Comparison of ENCODE assay signal across 27 cellular contexts in genomic region chr9:22382331-22382730, GRCh38.
"Had no signal": no experiment of that assay in that cellular context is flagged by ENCODE, and none has a peak within 500 bp of the region (broad histone marks: within the 10 kb centered on the region; RNA-seq: fewer than 3 reads in every experiment).

No MANE protein-coding gene starts in this region.

- H3K4me1 Mint-ChIP-seq: activated B cell treated with CpG ODN at 0.5 μM for 24 hours; activated naive CD4-positive, alpha-beta T cell treated with anti-CD3 and anti-CD28 coated beads, Interleukin-2, amount 10 ng/mL, durations not matched to agents 7 days and 5 days; activated naive CD8-positive, alpha-beta T cell treated with anti-CD3 and anti-CD28 coated beads, Interleukin-2, amount 10 ng/mL, durations not matched to agents 7 days and 5 days; activated T-helper 17 cell treated with anti-CD3 and anti-CD28 coated beads, Interleukin-2, amount 50 U/mL, for 72 hours; T-helper 17 cell had no signal

- H3K9me3 ChIP-seq: ascending aorta, body of pancreas, colonic mucosa had no signal

- H3K27ac Mint-ChIP-seq: activated B cell treated with CpG ODN at 0.5 μM for 24 hours; activated CD8-positive, alpha-beta T cell treated with anti-CD3 and anti-CD28 coated beads for 36 hours; activated naive CD4-positive, alpha-beta T cell treated with anti-CD3 and anti-CD28 coated beads, Interleukin-2, amount 10 ng/mL, durations not matched to agents 7 days and 5 days; activated naive CD4-positive, alpha-beta T cell treated with anti-CD3 and anti-CD28 coated beads, Interleukin-2, amount 50 U/mL, for 72 hours; activated naive CD8-positive, alpha-beta T cell treated with anti-CD3 and anti-CD28 coated beads, Interleukin-2, amount 10 ng/mL, durations not matched to agents 7 days and 5 days; activated T-helper 17 cell treated with anti-CD3 and anti-CD28 coated beads, Interleukin-2, amount 50 U/mL, for 72 hours; endodermal cell; T-helper 17 cell; T-helper 2 cell treated with Interferon-gamma antibody and Interleukin-4, amounts not matched to agents 5 μg/mL and 100 μg/mL, for 36 hours had no signal

- ATAC-seq: activated CD4-positive, CD25-positive, alpha-beta regulatory T cell treated with anti-CD3 and anti-CD28 coated beads, Interleukin-2, amount 50 U/mL, for 24 hours; activated CD8-positive, alpha-beta T cell treated with anti-CD3 and anti-CD28 coated beads for 36 hours; activated naive CD4-positive, alpha-beta T cell treated with anti-CD3 and anti-CD28 coated beads, Interleukin-2, amount 50 U/mL, for 72 hours; activated T-cell treated with anti-CD3 and anti-CD28 coated beads, Interleukin-2, amount 50 U/mL, for 4 hours; activated T-helper 17 cell treated with anti-CD3 and anti-CD28 coated beads, Interleukin-2, amount 50 U/mL, for 72 hours; body of pancreas; esophagus mucosa; T-helper 17 cell had no signal

- H3K27ac ChIP-seq: ascending aorta, body of pancreas, colonic mucosa, WERI-Rb-1 had no signal

- H3K27me3 ChIP-seq: ascending aorta, body of pancreas, colonic mucosa had no signal

- H3K4me1 ChIP-seq: ascending aorta, body of pancreas, colonic mucosa had no signal

- H3K4me3 ChIP-seq: ascending aorta, body of pancreas, colonic mucosa had no signal

- H3K36me3 Mint-ChIP-seq: activated naive CD4-positive, alpha-beta T cell treated with anti-CD3 and anti-CD28 coated beads, Interleukin-2, amount 10 ng/mL, durations not matched to agents 7 days and 5 days; activated naive CD4-positive, alpha-beta T cell treated with anti-CD3 and anti-CD28 coated beads, Interleukin-2, amount 50 U/mL, for 72 hours; activated naive CD8-positive, alpha-beta T cell treated with anti-CD3 and anti-CD28 coated beads, Interleukin-2, amount 10 ng/mL, durations not matched to agents 7 days and 5 days had no signal

- H3K4me3 Mint-ChIP-seq: activated B cell treated with CpG ODN at 0.5 μM for 24 hours; activated CD8-positive, alpha-beta T cell treated with anti-CD3 and anti-CD28 coated beads for 36 hours; activated naive CD4-positive, alpha-beta T cell treated with anti-CD3 and anti-CD28 coated beads, Interleukin-2, amount 10 ng/mL, durations not matched to agents 7 days and 5 days; activated naive CD8-positive, alpha-beta T cell treated with anti-CD3 and anti-CD28 coated beads, Interleukin-2, amount 10 ng/mL, durations not matched to agents 7 days and 5 days; activated T-cell treated with anti-CD3 and anti-CD28 coated beads, Interleukin-2, amount 50 U/mL, for 4 hours; activated T-helper 17 cell treated with anti-CD3 and anti-CD28 coated beads, Interleukin-2, amount 50 U/mL, for 72 hours; endodermal cell; T-helper 17 cell; T-helper 2 cell treated with Interferon-gamma antibody and Interleukin-4, amounts not matched to agents 5 μg/mL and 100 μg/mL, for 36 hours had no signal

- DNase-seq: activated B cell treated with CpG ODN at 0.5 μM for 24 hours; activated CD4-positive, alpha-beta T cell treated with anti-CD3 and anti-CD28 coated beads for 48 hours; activated CD4-positive, alpha-beta T cell treated with anti-CD3 and anti-CD28 coated beads, Interleukin-2, amount 50 U/mL, for 1 hour; activated CD4-positive, alpha-beta T cell treated with anti-CD3 and anti-CD28 coated beads, Interleukin-2, amount 50 U/mL, for 48 hours; activated CD8-positive, alpha-beta memory T cell treated with anti-CD3 and anti-CD28 coated beads for 24 hours; activated CD8-positive, alpha-beta T cell treated with anti-CD3 and anti-CD28 coated beads for 36 hours; activated effector memory CD4-positive, alpha-beta T cell treated with Interleukin-2 at 50 U/mL for 16 hours; activated naive CD4-positive, alpha-beta T cell treated with anti-CD3 and anti-CD28 coated beads, Interleukin-2, amount 10 ng/mL, durations not matched to agents 7 days and 5 days; activated naive CD8-positive, alpha-beta T cell treated with anti-CD3 and anti-CD28 coated beads, Interleukin-2, amount 10 ng/mL, durations not matched to agents 7 days and 5 days; activated T-cell treated with anti-CD3 and anti-CD28 coated beads, Interleukin-2, amount 50 U/mL, for 4 hours; body of pancreas; caudate nucleus; colonic mucosa; effector memory CD4-positive, alpha-beta T cell; endodermal cell; foreskin fibroblast; head of caudate nucleus; T-helper 1 cell; T-helper 17 cell; T1000; WERI-Rb-1 had no signal

- H3K27me3 Mint-ChIP-seq: activated B cell treated with CpG ODN at 0.5 μM for 24 hours; activated CD8-positive, alpha-beta T cell treated with anti-CD3 and anti-CD28 coated beads for 36 hours; activated naive CD4-positive, alpha-beta T cell treated with anti-CD3 and anti-CD28 coated beads, Interleukin-2, amount 10 ng/mL, durations not matched to agents 7 days and 5 days; activated naive CD8-positive, alpha-beta T cell treated with anti-CD3 and anti-CD28 coated beads, Interleukin-2, amount 10 ng/mL, durations not matched to agents 7 days and 5 days had no signal

- H3K36me3 ChIP-seq: ascending aorta, colonic mucosa, WERI-Rb-1 had no signal

- H3K9me3 Mint-ChIP-seq: activated B cell treated with CpG ODN at 0.5 μM for 24 hours; activated CD8-positive, alpha-beta T cell treated with anti-CD3 and anti-CD28 coated beads for 36 hours; activated naive CD4-positive, alpha-beta T cell treated with anti-CD3 and anti-CD28 coated beads, Interleukin-2, amount 10 ng/mL, durations not matched to agents 7 days and 5 days; activated naive CD8-positive, alpha-beta T cell treated with anti-CD3 and anti-CD28 coated beads, Interleukin-2, amount 10 ng/mL, durations not matched to agents 7 days and 5 days; activated T-cell treated with anti-CD3 and anti-CD28 coated beads, Interleukin-2, amount 50 U/mL, for 4 hours; activated T-helper 17 cell treated with anti-CD3 and anti-CD28 coated beads, Interleukin-2, amount 50 U/mL, for 72 hours; endodermal cell; T-helper 2 cell treated with Interferon-gamma antibody and Interleukin-4, amounts not matched to agents 5 μg/mL and 100 μg/mL, for 36 hours had no signal
